Comparison of ENCODE assay signal across 15 cellular contexts in genomic region chr11:45662096-45662664, GRCh38. TPM values are rescaled to one million over a fixed set of nuclear protein-coding genes. Genes with fewer than 3 reads are reported as not detected.
A peak's percentile ranks its signal among the peaks of the same experiment; 100 is the strongest.
DNase-seq lines count a peak whose midpoint lies in the region; ATAC-seq and TF ChIP-seq lines count a peak whose summit lies in the region.
"Had no signal": no experiment of that assay in that cellular context is flagged by ENCODE, and none has a peak within 500 bp of the region (broad histone marks: within the 10 kb centered on the region; RNA-seq: fewer than 3 reads in every experiment).

No MANE protein-coding gene starts in this region.

- no peaks in the 10 kb centered on the region for H3K9me3 Mint-ChIP-seq in activated naive CD8-positive, alpha-beta T cell (ENCODE audit: low read depth)
- H3K9me3 Mint-ChIP-seq in activated naive CD8-positive, alpha-beta T cell treated with anti-CD3 and anti-CD28 coated beads, Interleukin-2, amount 50 U/mL, for 24 hours = no peaks in the 10 kb centered on the region
- H3K9me3 Mint-ChIP-seq in central memory CD8-positive, alpha-beta T cell = no peaks in the 10 kb centered on the region
- H3K9me3 Mint-ChIP-seq in neural crest cell = no peaks in the 10 kb centered on the region
- H3K9me3 Mint-ChIP-seq: activated naive CD4-positive, alpha-beta T cell treated with anti-CD3 and anti-CD28 coated beads, Interleukin-2, amount 50 U/mL, for 72 hours had no signal

- peaks cover 77% of the 10 kb centered on the region for H3K27me3 ChIP-seq in upper lobe of right lung
- H3K27me3 ChIP-seq: uterus had no signal

- peaks cover 21% of the 10 kb centered on the region for H3K4me1 ChIP-seq in upper lobe of right lung

- H3K36me3 Mint-ChIP-seq in activated naive CD8-positive, alpha-beta T cell = no peaks in the 10 kb centered on the region
- no peaks in the 10 kb centered on the region for H3K36me3 Mint-ChIP-seq in activated naive CD8-positive, alpha-beta T cell treated with anti-CD3 and anti-CD28 coated beads, Interleukin-2, amount 50 U/mL, for 24 hours (ENCODE audit: low read depth)
- H3K36me3 Mint-ChIP-seq in central memory CD8-positive, alpha-beta T cell (ENCODE audit: insufficient read depth) = peaks cover 1% of the 10 kb centered on the region
- no peaks in the 10 kb centered on the region for H3K36me3 Mint-ChIP-seq in neural crest cell (ENCODE audit: low read depth)
- H3K36me3 Mint-ChIP-seq: activated naive CD4-positive, alpha-beta T cell treated with anti-CD3 and anti-CD28 coated beads, Interleukin-2, amount 50 U/mL, for 72 hours; CD14-positive monocyte had no signal

- no peak overlapping the region for H3K27ac ChIP-seq in upper lobe of right lung
- H3K27ac ChIP-seq: pancreas, uterus had no signal

- DNase-seq in activated naive CD8-positive, alpha-beta T cell treated with anti-CD3 and anti-CD28 coated beads, Interleukin-2, amount 50 U/mL, for 24 hours = no peak
- DNase-seq in central memory CD8-positive, alpha-beta T cell (ENCODE audit: low spot score in 2 of 2) = no peak
- DNase-seq in neural crest cell (ENCODE audit: low read depth, low spot score) (no peak), upper lobe of right lung (peak; percentile 25), T-helper 9 cell (no peak)
- DNase-seq in stimulated activated CD4-positive, alpha-beta T cell treated with anti-CD3 and anti-CD28 coated beads, Interleukin-4, amount 100 ng/mL, for 1 hour = no peak
- DNase-seq: NCI-H1092, NCI-H510A, uterus had no signal

- H3K27ac Mint-ChIP-seq in activated naive CD8-positive, alpha-beta T cell = no peak overlapping the region
- no peak overlapping the region for H3K27ac Mint-ChIP-seq in activated naive CD8-positive, alpha-beta T cell treated with anti-CD3 and anti-CD28 coated beads, Interleukin-2, amount 50 U/mL, for 24 hours
- no peak overlapping the region for H3K27ac Mint-ChIP-seq in central memory CD8-positive, alpha-beta T cell (ENCODE audit: low read depth)
- H3K27ac Mint-ChIP-seq in neural crest cell (ENCODE audit: unreplicated experiment) = no peak overlapping the region
- H3K27ac Mint-ChIP-seq: activated naive CD4-positive, alpha-beta T cell treated with anti-CD3 and anti-CD28 coated beads, Interleukin-2, amount 50 U/mL, for 72 hours; CD14-positive monocyte had no signal

- H3K4me3 Mint-ChIP-seq in activated naive CD8-positive, alpha-beta T cell = peak overlapping the region; percentile 20
- no peak overlapping the region for H3K4me3 Mint-ChIP-seq in activated naive CD8-positive, alpha-beta T cell treated with anti-CD3 and anti-CD28 coated beads, Interleukin-2, amount 50 U/mL, for 24 hours
- peak overlapping the region; percentile 37 for H3K4me3 Mint-ChIP-seq in central memory CD8-positive, alpha-beta T cell
- peak overlapping the region; percentile 88 for H3K4me3 Mint-ChIP-seq in neural crest cell

- TF ChIP-seq CTCF in neural crest cell (conservative IDR thresholded peaks at IDR 0.05) (no peak), upper lobe of right lung (IDR thresholded peaks at IDR 0.05) (no peak)

- H3K36me3 ChIP-seq in upper lobe of right lung = no peaks in the 10 kb centered on the region
- H3K36me3 ChIP-seq: pancreas, uterus had no signal

- no peak overlapping the region for H3K4me3 ChIP-seq in upper lobe of right lung
- H3K4me3 ChIP-seq: pancreas, uterus had no signal

- peaks cover 11% of the 10 kb centered on the region for H3K4me1 Mint-ChIP-seq in activated naive CD8-positive, alpha-beta T cell (ENCODE audit: low read depth)
- H3K4me1 Mint-ChIP-seq in activated naive CD8-positive, alpha-beta T cell treated with anti-CD3 and anti-CD28 coated beads, Interleukin-2, amount 50 U/mL, for 24 hours = peaks cover 25% of the 10 kb centered on the region
- peaks cover 6% of the 10 kb centered on the region for H3K4me1 Mint-ChIP-seq in central memory CD8-positive, alpha-beta T cell
- H3K4me1 Mint-ChIP-seq in neural crest cell = peaks cover 34% of the 10 kb centered on the region

- no peak for ATAC-seq in activated naive CD8-positive, alpha-beta T cell treated with anti-CD3 and anti-CD28 coated beads, Interleukin-2, amount 50 U/mL, for 24 hours
- no peak for ATAC-seq in central memory CD8-positive, alpha-beta T cell (replicated peaks; ENCODE audit: extremely low read depth, poor library complexity, severe bottlenecking)
- ATAC-seq in upper lobe of right lung (no peak), GM21737 (IDR thresholded peaks at IDR 0.05; ENCODE audit: unreplicated experiment) (no peak)
- ATAC-seq: pancreas, sciatic nerve had no signal

- H3K27me3 Mint-ChIP-seq in activated naive CD8-positive, alpha-beta T cell = peaks cover 27% of the 10 kb centered on the region
- H3K27me3 Mint-ChIP-seq in activated naive CD8-positive, alpha-beta T cell treated with anti-CD3 and anti-CD28 coated beads, Interleukin-2, amount 50 U/mL, for 24 hours = peaks cover 62% of the 10 kb centered on the region
- peaks cover 64% of the 10 kb centered on the region for H3K27me3 Mint-ChIP-seq in central memory CD8-positive, alpha-beta T cell
- peaks cover 55% of the 10 kb centered on the region for H3K27me3 Mint-ChIP-seq in neural crest cell (ENCODE audit: low read depth)

- no peaks in the 10 kb centered on the region for H3K9me3 ChIP-seq in upper lobe of right lung
- H3K9me3 ChIP-seq: pancreas, uterus had no signal

- intact Hi-C loops in upper lobe of right lung (cut with DNase I) = loop anchor here (10.0 kb wide), 1 partner anchor 287 kb away; no protein-coding TSS in a partner anchor

RNA-seq across cellular contexts. Expression of gene CHST1, which starts 3.2 kb away (rescaled TPM):
- total RNA-seq in neural crest cell (1.1 and 1.3 TPM in 2 replicates), upper lobe of right lung (4.9 TPM)
